Comparison of ENCODE assay signal across 3 cellular contexts in the genomic region with DNA sequence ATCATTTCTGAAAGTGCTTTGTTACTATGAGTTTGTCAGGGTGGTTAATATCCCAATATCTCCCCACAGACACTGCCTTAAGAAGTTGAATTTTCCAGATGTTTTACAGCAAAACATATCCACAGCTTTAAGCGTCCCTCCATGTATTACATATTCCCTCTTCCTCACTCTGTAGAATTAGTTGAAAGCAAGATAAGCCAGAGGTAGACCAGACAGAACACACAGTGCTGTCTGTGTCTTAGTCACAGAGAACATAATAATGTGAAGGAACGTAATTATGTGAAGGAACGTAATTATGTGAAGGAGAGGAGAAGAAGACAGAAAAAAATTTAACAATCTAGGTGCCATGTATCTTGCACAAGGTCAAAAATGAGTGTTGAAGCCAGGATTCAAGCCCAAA.
"Had no signal": no experiment of that assay in that cellular context is flagged by ENCODE, and none has a peak within 500 bp of the region (broad histone marks: within the 10 kb centered on the region; RNA-seq: fewer than 3 reads in every experiment).

No MANE protein-coding gene starts in this region.

- DNase-seq: GDM1, GF-D8 had no signal

- ATAC-seq: GM12878 had no signal

- H3K4me3 ChIP-seq: GM12878 had no signal
